16 cellular contexts compared by ENCODE assay signal in the genomic region with DNA sequence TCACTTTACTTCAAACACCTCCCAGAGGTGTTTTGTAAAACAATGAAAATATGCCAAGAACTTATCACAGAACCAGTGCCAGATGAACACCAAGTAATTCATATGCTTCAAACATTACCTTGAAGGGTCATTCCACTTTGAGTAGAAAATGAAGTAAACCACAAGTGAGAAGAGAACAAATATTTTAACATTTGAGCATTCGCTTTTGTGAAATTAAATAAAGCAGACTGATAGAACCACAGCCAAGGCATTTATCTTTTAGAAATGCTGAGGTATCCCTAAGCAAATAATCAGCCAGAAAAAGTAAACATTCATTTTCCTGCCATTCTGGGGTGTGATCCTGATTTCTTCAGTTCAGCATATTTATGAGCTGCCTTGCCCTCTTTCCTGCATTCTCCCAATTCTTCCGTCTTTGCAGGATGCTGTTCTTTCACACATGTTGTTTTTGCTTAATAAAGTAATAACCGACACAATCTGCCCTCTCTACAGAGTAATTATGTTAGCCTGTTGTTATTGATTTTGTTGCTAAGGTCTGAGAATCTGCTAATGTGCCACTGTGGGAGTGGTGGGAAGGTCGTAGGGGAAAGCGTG.
DNase-seq lines count a peak whose midpoint lies in the region; ATAC-seq and TF ChIP-seq lines count a peak whose summit lies in the region.
"Had no signal": no experiment of that assay in that cellular context is flagged by ENCODE, and none has a peak within 500 bp of the region (broad histone marks: within the 10 kb centered on the region; RNA-seq: fewer than 3 reads in every experiment).

No MANE protein-coding gene starts in this region.

- H3K36me3 Mint-ChIP-seq in stimulated activated naive B cell treated with anti-CD40 and anti-IgM and Interleukin-4, amounts not matched to agents 10 μg/mL and 1 μg/mL and 100 μg/mL, for 72 hours: no peaks in the 10 kb centered on the region
- H3K36me3 Mint-ChIP-seq: natural killer cell treated with Interleukin-12 subunit alpha and Interleukin-12 subunit beta and Interleukin-15 and Interleukin-18, amount 100 ng/mL, for 72 hours had no signal

- H3K27me3 ChIP-seq in SJSA1 (replicated peaks) (no peaks in the 10 kb centered on the region), aorta (ENCODE audit: control insufficient read depth in 1 of 2, insufficient read depth in 2 of 2, low read length in 1 of 2) (no peaks in the 10 kb centered on the region)

- H3K4me1 ChIP-seq in SJSA1 (replicated peaks) (peaks cover 19% of the 10 kb centered on the region), aorta (ENCODE audit: control insufficient read depth in 1 of 2, insufficient read depth in 2 of 2, low read length in 2 of 2) (peaks cover 2 to 3% of the 10 kb centered on the region in 2 donors)

- H3K27ac ChIP-seq in SJSA1 (peak overlapping the region; percentile 16; the same call in 1 of the 2 replicates), aorta (ENCODE audit: low read depth in 1 of 2, low read length in 2 of 2) (no peak overlapping the region)
- H3K27ac ChIP-seq: epithelial cell of prostate, KMS-11 had no signal

- H3K4me1 Mint-ChIP-seq in stimulated activated naive B cell treated with anti-CD40 and anti-IgM and Interleukin-4, amounts not matched to agents 10 μg/mL and 1 μg/mL and 100 μg/mL, for 72 hours: peaks cover 2 to 5% of the 10 kb centered on the region in 2 donors

- peaks cover 10 to 14% of the 10 kb centered on the region in 2 donors for H3K27me3 Mint-ChIP-seq in stimulated activated naive B cell treated with anti-CD40 and anti-IgM and Interleukin-4, amounts not matched to agents 10 μg/mL and 1 μg/mL and 100 μg/mL, for 72 hours

- H3K4me3 ChIP-seq in SJSA1: no peak overlapping the region
- no peak overlapping the region for H3K4me3 ChIP-seq in fibroblast of pulmonary artery (replicated peaks; ENCODE audit: low read depth, low read length)
- H3K4me3 ChIP-seq in aorta (ENCODE audit: low read length in 2 of 2): no peak overlapping the region

- ATAC-seq in aorta (ENCODE audit: low FRiP score) (no peak), GM18873 (IDR thresholded peaks at IDR 0.05; ENCODE audit: low FRiP score, unreplicated experiment) (no peak)
- no peak for ATAC-seq in stimulated activated naive B cell treated with anti-CD40 and anti-IgM and Interleukin-4, amounts not matched to agents 10 μg/mL and 1 μg/mL and 100 μg/mL, for 72 hours (replicated peaks)
- ATAC-seq: natural killer cell treated with Interleukin-12 subunit alpha and Interleukin-12 subunit beta and Interleukin-15 and Interleukin-18, amount 100 ng/mL, for 72 hours had no signal

- H3K9me3 Mint-ChIP-seq in stimulated activated naive B cell treated with anti-CD40 and anti-IgM and Interleukin-4, amounts not matched to agents 10 μg/mL and 1 μg/mL and 100 μg/mL, for 72 hours: no peaks in the 10 kb centered on the region
- H3K9me3 Mint-ChIP-seq: natural killer cell treated with Interleukin-12 subunit alpha and Interleukin-12 subunit beta and Interleukin-15 and Interleukin-18, amount 100 ng/mL, for 72 hours had no signal

- H3K9me3 ChIP-seq in SJSA1 (replicated peaks) (no peaks in the 10 kb centered on the region), aorta (ENCODE audit: control insufficient read depth, low read length) (no peaks in the 10 kb centered on the region)

- no peak overlapping the region for H3K27ac Mint-ChIP-seq in stimulated activated naive B cell treated with anti-CD40 and anti-IgM and Interleukin-4, amounts not matched to agents 10 μg/mL and 1 μg/mL and 100 μg/mL, for 72 hours
- H3K27ac Mint-ChIP-seq: natural killer cell treated with Interleukin-12 subunit alpha and Interleukin-12 subunit beta and Interleukin-15 and Interleukin-18, amount 100 ng/mL, for 72 hours had no signal

- H3K36me3 ChIP-seq in SJSA1: no peaks in the 10 kb centered on the region
- no peaks in the 10 kb centered on the region for H3K36me3 ChIP-seq in aorta (ENCODE audit: control insufficient read depth in 1 of 2, insufficient read depth in 2 of 2, low read length in 1 of 2)

- intact Hi-C loops in aorta (cut with DNase I): no loop called here

- H3K4me3 Mint-ChIP-seq in stimulated activated naive B cell treated with anti-CD40 and anti-IgM and Interleukin-4, amounts not matched to agents 10 μg/mL and 1 μg/mL and 100 μg/mL, for 72 hours: no peak overlapping the region
- H3K4me3 Mint-ChIP-seq: CD4-positive, alpha-beta memory T cell; natural killer cell treated with Interleukin-12 subunit alpha and Interleukin-12 subunit beta and Interleukin-15 and Interleukin-18, amount 100 ng/mL, for 72 hours had no signal

- DNase-seq in GM03348 (ENCODE audit: low spot score) (peak; percentile 19), SJSA1 (ENCODE audit: low read depth in 1 of 2, low spot score in 2 of 2) (peak in 1 of 2 experiments; percentile 42), fibroblast of pulmonary artery (ENCODE audit: low read depth) (peak; percentile 50), pulmonary artery endothelial cell (ENCODE audit: low read depth, low spot score) (peak; percentile 67), aorta (no peak), D341Med (ENCODE audit: low spot score) (no peak)
- no peak for DNase-seq in stimulated activated naive B cell treated with anti-CD40 and anti-IgM and Interleukin-4, amounts not matched to agents 10 μg/mL and 1 μg/mL and 100 μg/mL, for 72 hours
- DNase-seq: activated CD8-positive, alpha-beta memory T cell treated with anti-CD3 and anti-CD28 coated beads, Interleukin-2, amount 50 U/mL, for 4 hours; CD4-positive, alpha-beta memory T cell; HCEC 1CT; NCI-H2081; T1000 had no signal

- TF ChIP-seq CTCF in fibroblast of pulmonary artery (IDR thresholded peaks at IDR 0.05; ENCODE audit: low read length, missing control alignments): no peak

- 10 to 18% methylated on average over 5 of the region's 5 CpGs for WGBS in aorta, 2 donors

Comparison
In these comparisons a context has a peak if more than half of its experiments do, and no peak if none do; other contexts are left out.
1. DNase-seq: peak in GM03348 (single experiment), fibroblast of pulmonary artery (single experiment) and pulmonary artery endothelial cell (single experiment); none in aorta (0 of 2), D341Med (single experiment) and stimulated activated naive B cell treated with anti-CD40 and anti-IgM and Interleukin-4, amounts not matched to agents 10 μg/mL and 1 μg/mL and 100 μg/mL, for 72 hours (single experiment).